ENCODE assay signal across 8 cellular contexts in genomic region chr6:88963139-88964090, GRCh38. TPM values are rescaled to one million over a fixed set of nuclear protein-coding genes. Genes with fewer than 3 reads are reported as not detected.
A peak's percentile ranks its signal among the peaks of the same experiment; 100 is the strongest.
DNase-seq lines count a peak whose midpoint lies in the region; ATAC-seq and TF ChIP-seq lines count a peak whose summit lies in the region.

Gene RNGTT (minus strand): TSS chr6:88963618. CDS start chr6:88963409, 209 bp downstream.

- H3K36me3 ChIP-seq in prostate gland, result no peaks in the 10 kb centered on the region
- no peaks in the 10 kb centered on the region for H3K36me3 ChIP-seq in urinary bladder (ENCODE audit: insufficient read depth)

- intact Hi-C loops in left ventricle myocardium superior (cut with micrococcal nuclease) (no loop called here), prostate gland (cut with DNase I) (no loop called here)

- H3K4me1 Mint-ChIP-seq in T-helper 17 cell, result peaks cover 24% of the 10 kb centered on the region

- no peaks in the 10 kb centered on the region for H3K27me3 ChIP-seq in prostate gland (replicated peaks; ENCODE audit: insufficient read depth)

- WGBS in prostate gland, result under 1% methylated on average over 68 of the region's 74 CpGs
- WGBS in urinary bladder, result under 1% methylated on average over 74 of the region's 74 CpGs

- TF ChIP-seq POLR2A in GM15510 (IDR thresholded peaks at IDR 0.05; ENCODE audit: borderline replicate concordance, extremely low read depth, insufficient read length) (peak; percentile 73), prostate gland (IDR thresholded peaks at IDR 0.05) (peak; percentile 61)

- peak within 1 kb of the TSS; percentile 97 for H3K4me3 Mint-ChIP-seq in T-helper 17 cell

- H3K9me3 ChIP-seq in T-helper 17 cell (ENCODE audit: control insufficient read depth, low read length, poor library complexity, severe bottlenecking) (no peaks in the 10 kb centered on the region), prostate gland (no peaks in the 10 kb centered on the region)

- ATAC-seq in HG02885 (IDR thresholded peaks at IDR 0.05; ENCODE audit: poor library complexity, unreplicated experiment), result peak; percentile 99
- peak; percentile 99 for ATAC-seq in T-helper 17 cell
- peak; percentile 100 for ATAC-seq in left ventricle myocardium superior

- peaks cover 2% of the 10 kb centered on the region for H3K36me3 Mint-ChIP-seq in T-helper 17 cell (ENCODE audit: low read depth)

- TF ChIP-seq CTCF in prostate gland (IDR thresholded peaks at IDR 0.05), result peak in 1 of 4 experiments; percentile 14

- peak; percentile 93 for DNase-seq in NCI-H1694 treated with DMSO at 0.1 percent for 48 hours (lab: John Stamatoyannopoulos, UW)
- DNase-seq in T-helper 17 cell, result peak; percentile 92 to 97 (median 96)
- DNase-seq in left ventricle myocardium superior, result peak; percentile 99
- DNase-seq in prostate gland (ENCODE audit: low spot score), result peak; percentile 98

- peaks cover 8% of the 10 kb centered on the region for H3K27me3 Mint-ChIP-seq in T-helper 17 cell

- peak within 1 kb of the TSS; percentile 84 to 89 for H3K4me3 ChIP-seq in prostate gland
- H3K4me3 ChIP-seq in urinary bladder (ENCODE audit: low read depth, low read length), result peak within 1 kb of the TSS; percentile 85

- peak within 1 kb of the TSS; percentile 85 for H3K27ac ChIP-seq in angular gyrus (ENCODE audit: low read depth, low read length)
- H3K27ac ChIP-seq in prostate gland, result peak within 1 kb of the TSS; percentile 79 to 81
- peak within 1 kb of the TSS; percentile 49 for H3K27ac ChIP-seq in urinary bladder (ENCODE audit: low read depth)

- H3K4me1 ChIP-seq in prostate gland (replicated peaks) (no peaks in the 10 kb centered on the region), urinary bladder (ENCODE audit: insufficient read depth) (no peaks in the 10 kb centered on the region)

- H3K27ac Mint-ChIP-seq in T-helper 17 cell, result peak within 1 kb of the TSS; percentile 99

RNA-seq across cellular contexts. Expression of gene RNGTT, which starts in this region (rescaled TPM):
- total RNA-seq in T-helper 17 cell (10 to 100 TPM; 17.6 to 23.0 TPM), left ventricle myocardium superior (8.4 TPM), prostate gland (10 to 100 TPM; 10.1 to 23.6 TPM), urinary bladder (35.0 TPM)
- 6.8 TPM for polyA plus RNA-seq in urinary bladder

Comparison
In these comparisons a context has a peak if more than half of its experiments do, and no peak if none do; other contexts are left out.
1. Peak in every context shown above with its lines: DNase-seq, ATAC-seq, H3K4me3 ChIP-seq and H3K27ac ChIP-seq.